In genomic region chr12:79067977-79068376, GRCh38 we compare ENCODE assay signal across 32 cellular contexts.
"Had no signal": no experiment of that assay in that cellular context is flagged by ENCODE, and none has a peak within 500 bp of the region (broad histone marks: within the 10 kb centered on the region; RNA-seq: fewer than 3 reads in every experiment).

No MANE protein-coding gene starts in this region.

- H3K36me3 ChIP-seq: SJSA1 had no signal

- H3K9me3 ChIP-seq: SJSA1 had no signal

- DNase-seq: activated CD4-positive, alpha-beta memory T cell treated with anti-CD3 and anti-CD28 coated beads, Interleukin-2, amount 10 ng/mL, durations not matched to agents 7 days and 5 days; activated CD4-positive, alpha-beta T cell treated with anti-CD3 and anti-CD28 coated beads for 1 hour; activated CD4-positive, alpha-beta T cell treated with anti-CD3 and anti-CD28 coated beads for 48 hours; activated CD4-positive, CD25-positive, alpha-beta regulatory T cell; activated CD8-positive, alpha-beta memory T cell treated with anti-CD3 and anti-CD28 coated beads for 24 hours; activated CD8-positive, alpha-beta memory T cell treated with anti-CD3 and anti-CD28 coated beads, Interleukin-2, amount 10 ng/mL, durations not matched to agents 7 days and 5 days; activated CD8-positive, alpha-beta memory T cell treated with anti-CD3 and anti-CD28 coated beads, Interleukin-2, amount 50 U/mL, for 48 hours; activated effector memory CD4-positive, alpha-beta T cell treated with Interleukin-2 at 50 U/mL for 16 hours; activated naive CD4-positive, alpha-beta T cell treated with anti-CD3 and anti-CD28 coated beads, Interleukin-2, amount 10 ng/mL, durations not matched to agents 7 days and 5 days; activated naive CD8-positive, alpha-beta T cell treated with anti-CD3 and anti-CD28 coated beads, Interleukin-2, amount 50 U/mL, for 24 hours; activated T-cell treated with anti-CD3 and anti-CD28 coated beads, Interleukin-2, amount 50 U/mL, for 48 hours; anterior cingulate cortex; caudate nucleus; cerebellar nuclear complex; NCI-H1092 treated with DMSO at 0.1 percent for 48 hours; NCI-H1436; NCI-H1694; NCI-H1930; NCI-H2081 treated with DMSO at 0.1 percent for 48 hours; NCI-H226; NCI-H446 treated with DMSO at 0.1 percent for 48 hours; NCI-H524; NCI-H69; NCI-H82; SHP77 treated with DMSO at 0.1 percent for 48 hours; SW 1271; T-helper 1 cell; T-helper 2 cell; T-helper 9 cell had no signal

- H3K27ac ChIP-seq: SJSA1 had no signal

- H3K4me3 ChIP-seq: SJSA1 had no signal

- ATAC-seq: activated CD8-positive, alpha-beta memory T cell treated with anti-CD3 and anti-CD28 coated beads, Interleukin-2, amount 10 ng/mL, durations not matched to agents 7 days and 5 days; activated naive CD8-positive, alpha-beta T cell treated with anti-CD3 and anti-CD28 coated beads, Interleukin-2, amount 50 U/mL, for 24 hours; Panc1; SK-N-SH treated with all-trans-retinoic acid at 6 μM for 48 hours had no signal

- H3K27me3 ChIP-seq: SJSA1 had no signal
